In the genomic region with DNA sequence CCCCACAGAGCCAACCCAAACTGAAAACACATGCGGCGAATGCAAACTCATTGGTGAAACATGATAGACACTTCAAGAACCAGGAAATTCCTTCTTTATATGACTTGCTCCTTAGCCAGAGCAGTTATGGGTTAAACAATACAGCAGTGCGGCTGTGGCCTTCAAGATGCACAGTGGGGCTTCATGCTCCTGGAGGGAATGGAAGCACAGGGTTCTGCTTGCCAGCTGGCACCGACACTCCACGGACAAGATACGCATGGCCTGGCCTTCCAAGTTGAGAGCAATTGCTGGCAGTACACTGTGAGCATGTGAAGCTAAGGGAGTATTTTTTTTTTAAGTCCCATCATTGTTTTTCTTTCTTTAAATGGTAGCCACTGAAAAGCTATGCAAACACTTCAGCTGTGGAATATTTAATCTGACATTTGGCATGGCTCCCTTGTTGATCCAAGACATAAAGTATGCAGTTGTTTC, we compare ENCODE assay signal across 11 cellular contexts.
A peak's percentile ranks its signal among the peaks of the same experiment; 100 is the strongest.
DNase-seq lines count a peak whose midpoint lies in the region; ATAC-seq, FAIRE-seq and TF ChIP-seq lines count a peak whose summit lies in the region.
"Had no signal": no experiment of that assay in that cellular context is flagged by ENCODE, and none has a peak within 500 bp of the region (broad histone marks: within the 10 kb centered on the region; RNA-seq: fewer than 3 reads in every experiment).

No MANE protein-coding gene starts in this region.

- H3K4me3 ChIP-seq in AG10803 (ENCODE audit: low read length) (no peak overlapping the region), fibroblast of lung (replicated peaks in 1 of 4; ENCODE audit: control extremely low read depth in 1 of 4, insufficient read depth in 1 of 4, low read depth in 3 of 4, low read length in 4 of 4) (no peak overlapping the region)

- no peaks in the 10 kb centered on the region for H3K36me3 ChIP-seq in fibroblast of lung (ENCODE audit: control insufficient read depth, insufficient read depth, low read length)

- peaks cover 5% of the 10 kb centered on the region for H3K9me3 Mint-ChIP-seq in osteocyte (ENCODE audit: unreplicated experiment)

- peak overlapping the region; percentile 36 for H3K4me3 Mint-ChIP-seq in osteocyte (ENCODE audit: unreplicated experiment)
- H3K4me3 Mint-ChIP-seq: activated T-cell treated with anti-CD3 and anti-CD28 coated beads, Interleukin-2, amount 50 U/mL, for 24 hours; CD4-positive, alpha-beta memory T cell had no signal

- H3K4me2 ChIP-seq in fibroblast of lung (ENCODE audit: extremely low read depth, insufficient read depth, low read length): peak overlapping the region; percentile 15

- no peak overlapping the region for H3K27ac ChIP-seq in fibroblast of lung (ENCODE audit: insufficient read depth, low read length)

- H3K27me3 ChIP-seq in fibroblast of lung (ENCODE audit: control insufficient read depth, insufficient read depth, low read length): no peaks in the 10 kb centered on the region

- ATAC-seq in HG03432 (IDR thresholded peaks at IDR 0.05; ENCODE audit: unreplicated experiment) (no peak), HG02763 (IDR thresholded peaks at IDR 0.05; ENCODE audit: unreplicated experiment) (no peak)
- ATAC-seq: Panc1 had no signal

- no peaks in the 10 kb centered on the region for H3K9me3 ChIP-seq in fibroblast of lung (ENCODE audit: control insufficient read depth, insufficient read depth, low read depth, low read length)

- no peaks in the 10 kb centered on the region for H3K27me3 Mint-ChIP-seq in osteocyte (ENCODE audit: unreplicated experiment)
- H3K27me3 Mint-ChIP-seq: activated T-cell treated with anti-CD3 and anti-CD28 coated beads, Interleukin-2, amount 50 U/mL, for 24 hours had no signal

- no peaks in the 10 kb centered on the region for H3K36me3 Mint-ChIP-seq in osteocyte (ENCODE audit: unreplicated experiment)
- H3K36me3 Mint-ChIP-seq: CD4-positive, alpha-beta memory T cell had no signal

- TF ChIP-seq CTCF in AG10803 (conservative IDR thresholded peaks at IDR 0.05; ENCODE audit: low read length) (no peak), fibroblast of lung (conservative IDR thresholded peaks at IDR 0.05 in 1 of 2, IDR thresholded peaks at IDR 0.05 in 1 of 2; ENCODE audit: low read depth in 1 of 2, low read length in 2 of 2) (no peak), osteocyte (IDR thresholded peaks at IDR 0.05) (no peak)

- peak overlapping the region; percentile 29 for H2AFZ ChIP-seq in fibroblast of lung (ENCODE audit: low read length)

- peak; percentile 95 for DNase-seq in AG10803 (ENCODE audit: low read depth)
- DNase-seq in NCI-H345 (lab: John Stamatoyannopoulos, UW): peak; percentile 83
- DNase-seq in fibroblast of lung (ENCODE audit: low read depth in 2 of 2): peak; percentile 53 to 92
- DNase-seq in osteocyte (ENCODE audit: extremely low spot score, unreplicated experiment): peak; percentile 92
- DNase-seq in GDM1 (lab: John Stamatoyannopoulos, UW): no peak
- DNase-seq in RCC 7860 (ENCODE audit: low spot score): no peak
- DNase-seq: activated T-cell treated with anti-CD3 and anti-CD28 coated beads, Interleukin-2, amount 50 U/mL, for 24 hours; CD4-positive, alpha-beta memory T cell had no signal

- FAIRE-seq in RCC 7860 (lab: Jason Lieb, UNC): no peak

- H3K27ac Mint-ChIP-seq in osteocyte (ENCODE audit: unreplicated experiment): peak overlapping the region; percentile 82
- H3K27ac Mint-ChIP-seq: activated T-cell treated with anti-CD3 and anti-CD28 coated beads, Interleukin-2, amount 50 U/mL, for 24 hours; CD4-positive, alpha-beta memory T cell had no signal

- H4K20me1 ChIP-seq in fibroblast of lung (ENCODE audit: control insufficient read depth, extremely low read depth, insufficient read depth, low read length): no peaks in the 10 kb centered on the region

- H3K79me2 ChIP-seq in fibroblast of lung (ENCODE audit: control insufficient read depth, insufficient read depth, low read length): no peaks in the 10 kb centered on the region

- peaks cover 42% of the 10 kb centered on the region for H3K4me1 Mint-ChIP-seq in osteocyte (ENCODE audit: unreplicated experiment)

- H3K4me1 ChIP-seq in fibroblast of lung (ENCODE audit: control insufficient read depth, extremely low read depth, insufficient read depth, low read length): no peaks in the 10 kb centered on the region

- H3K9ac ChIP-seq in fibroblast of lung (ENCODE audit: insufficient read depth, low read length): no peak overlapping the region

Comparison
In these comparisons a context has a peak if more than half of its experiments do, and no peak if none do; other contexts are left out.
1. DNase-seq: peak in AG10803 (single experiment), NCI-H345 (single experiment), fibroblast of lung (2 of 2) and osteocyte (single experiment); none in GDM1 (single experiment) and RCC 7860 (single experiment).